2 cellular contexts compared by ENCODE assay signal in the genomic region with DNA sequence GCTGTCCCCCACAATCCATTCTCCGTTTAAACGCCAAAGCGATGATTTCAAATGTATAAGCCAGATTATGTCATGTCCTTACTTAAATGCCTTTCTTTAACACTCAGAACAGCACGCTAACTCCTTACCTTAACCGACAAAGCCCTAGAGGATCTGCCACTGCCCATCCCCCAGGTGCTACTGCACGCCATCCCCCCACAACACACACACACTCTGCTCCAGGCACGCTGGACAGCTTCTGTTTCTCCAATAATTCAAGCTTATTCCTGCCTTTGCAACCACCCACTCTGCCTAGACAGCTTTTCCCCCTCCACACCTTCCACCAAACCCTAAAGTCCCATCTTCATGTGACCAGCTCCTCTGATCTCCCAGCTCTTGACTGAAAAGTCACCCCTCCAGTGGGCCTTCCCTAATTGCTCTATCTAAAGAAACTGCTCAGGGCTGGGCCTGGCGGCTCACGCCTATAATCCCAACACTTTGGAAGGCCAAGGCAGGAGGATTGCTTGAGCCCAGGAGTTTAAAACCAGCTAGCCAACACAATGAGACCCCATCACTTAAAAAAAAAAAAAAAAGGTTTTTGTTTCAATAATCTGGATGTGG.
TF ChIP-seq lines count a peak whose summit lies in the region.

No MANE protein-coding gene starts in this region.

TF ChIP-seq in HepG2, 621 proteins besides CTCF, POLR2A, EP300 and RAD21:
- TF ChIP-seq KDM6A (CRISPR knock-in tag; IDR thresholded peaks at IDR 0.05; ENCODE audit: low read depth): no peak
- TF ChIP-seq ATF7 (IDR thresholded peaks at IDR 0.05): 0 out of 2 replicates have a peak, but pooled peaks have one; percentile 1
- TF ChIP-seq ATF7 (CRISPR knock-in tag; IDR thresholded peaks at IDR 0.05): no peak
- TF ChIP-seq, protein P1, sequence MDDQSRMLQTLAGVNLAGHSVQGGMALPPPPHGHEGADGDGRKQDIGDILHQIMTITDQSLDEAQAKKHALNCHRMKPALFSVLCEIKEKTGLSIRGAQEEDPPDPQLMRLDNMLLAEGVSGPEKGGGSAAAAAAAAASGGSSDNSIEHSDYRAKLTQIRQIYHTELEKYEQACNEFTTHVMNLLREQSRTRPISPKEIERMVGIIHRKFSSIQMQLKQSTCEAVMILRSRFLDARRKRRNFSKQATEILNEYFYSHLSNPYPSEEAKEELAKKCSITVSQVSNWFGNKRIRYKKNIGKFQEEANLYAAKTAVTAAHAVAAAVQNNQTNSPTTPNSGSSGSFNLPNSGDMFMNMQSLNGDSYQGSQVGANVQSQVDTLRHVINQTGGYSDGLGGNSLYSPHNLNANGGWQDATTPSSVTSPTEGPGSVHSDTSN (CRISPR knock-in tag; IDR thresholded peaks at IDR 0.05; ENCODE audit: borderline replicate concordance): no peak
- no peak for TF ChIP-seq ZC3H13 (CRISPR knock-in tag; IDR thresholded peaks at IDR 0.05)
TF ChIP-seq in HepG2: peak in this region for 1.

TF ChIP-seq in H1, 55 proteins besides CTCF, POLR2A, EP300 and RAD21:
- TF ChIP-seq JUND (IDR thresholded peaks at IDR 0.05; ENCODE audit: low read length) (no peak), POU5F1 (IDR thresholded peaks at IDR 0.05; ENCODE audit: low read depth, low read length) (no peak), BCL11A (IDR thresholded peaks at IDR 0.05; ENCODE audit: low read depth in 2 of 2, low read length in 2 of 2) (no peak)
- TF ChIP-seq, protein P2, sequence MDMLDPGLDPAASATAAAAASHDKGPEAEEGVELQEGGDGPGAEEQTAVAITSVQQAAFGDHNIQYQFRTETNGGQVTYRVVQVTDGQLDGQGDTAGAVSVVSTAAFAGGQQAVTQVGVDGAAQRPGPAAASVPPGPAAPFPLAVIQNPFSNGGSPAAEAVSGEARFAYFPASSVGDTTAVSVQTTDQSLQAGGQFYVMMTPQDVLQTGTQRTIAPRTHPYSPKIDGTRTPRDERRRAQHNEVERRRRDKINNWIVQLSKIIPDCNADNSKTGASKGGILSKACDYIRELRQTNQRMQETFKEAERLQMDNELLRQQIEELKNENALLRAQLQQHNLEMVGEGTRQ (IDR thresholded peaks at IDR 0.05; ENCODE audit: low read length): no peak
